In genomic region chr17:75555679-75556153, GRCh38 we compare ENCODE assay signal across 17 cellular contexts. TPM values are rescaled to one million over a fixed set of nuclear protein-coding genes. Genes with fewer than 3 reads are reported as not detected.
DNase-seq lines count a peak whose midpoint lies in the region; ATAC-seq and TF ChIP-seq lines count a peak whose summit lies in the region.
"Had no signal": no experiment of that assay in that cellular context is flagged by ENCODE, and none has a peak within 500 bp of the region (broad histone marks: within the 10 kb centered on the region; RNA-seq: fewer than 3 reads in every experiment).

No MANE protein-coding gene starts in this region.

- no peak overlapping the region for H2BK120ac ChIP-seq in mesendoderm (ENCODE audit: low read depth, low read length)

- H2BK15ac ChIP-seq in mesendoderm (replicated peaks; ENCODE audit: low read depth) = no peak overlapping the region

- no peaks in the 10 kb centered on the region for H3F3A ChIP-seq in PC-3 (ENCODE audit: low read length, unreplicated experiment)

- H3K79me2 ChIP-seq in mesendoderm (ENCODE audit: control insufficient read depth, insufficient read depth, low read length) (no peaks in the 10 kb centered on the region), PC-3 (ENCODE audit: low read length) (peaks cover 4% of the 10 kb centered on the region)

- H3K4ac ChIP-seq in mesendoderm (ENCODE audit: low read depth, low read length) = no peak overlapping the region

- peaks cover 0 to 7% (median 0%) of the 10 kb centered on the region in 11 experiments; a peak in 4 of 22 replicates for H3K36me3 ChIP-seq in BLaER1 treated with 17β-estradiol and CSF1 and Interleukin-3, amounts not matched to agents 10 nM and 100 nM
- no peaks in the 10 kb centered on the region for H3K36me3 ChIP-seq in mesendoderm (ENCODE audit: control insufficient read depth, insufficient read depth, low read length)
- no peaks in the 10 kb centered on the region; the same call in 1 of the 2 replicates for H3K36me3 ChIP-seq in PC-3 (ENCODE audit: low read depth, low read length)
- no peaks in the 10 kb centered on the region for H3K36me3 ChIP-seq in ovary

- H4K20me1 ChIP-seq in BLaER1 treated with 17β-estradiol and CSF1 and Interleukin-3, amounts not matched to agents 10 nM and 100 nM = peaks cover 0 to 6% (median 0%) of the 10 kb centered on the region in 11 experiments; a peak in 3 of 22 replicates
- H4K20me1 ChIP-seq in PC-3 (ENCODE audit: low read length) = no peaks in the 10 kb centered on the region

- intact Hi-C loops in dorsolateral prefrontal cortex (cut with DNase I) = no loop called here
- intact Hi-C loops in PC-3 (cut with micrococcal nuclease) = no loop called here
- intact Hi-C loops in ovary (cut with DNase I) = no loop called here

- H2AFZ ChIP-seq in PC-3 (ENCODE audit: low read length) = no peak overlapping the region

- BruUV-seq in PC-3 (replicated peaks; lab: Mats Ljungman, UMichigan) = no TSS peak

- H3K79me1 ChIP-seq in mesendoderm (ENCODE audit: low read length) = no peaks in the 10 kb centered on the region

- TF ChIP-seq EP300 in ovary (IDR thresholded peaks at IDR 0.05) = no peak

- H4K5ac ChIP-seq in mesendoderm (ENCODE audit: low read length) = no peak overlapping the region

- CTCF ChIA-PET in PC-3 (lab: Charles Lee) = no interaction called here

- H3K23ac ChIP-seq in mesendoderm (ENCODE audit: low read length) = no peak overlapping the region

- POLR2A ChIA-PET in PC-3 (lab: Charles Lee; ENCODE audit: unreplicated experiment) = no interaction called here

- peak overlapping the region; percentile 34 for H3K56ac ChIP-seq in mesendoderm (ENCODE audit: low read length)

- H2AK5ac ChIP-seq in mesendoderm (ENCODE audit: low read length) = no peak overlapping the region

- peak overlapping the region in 6 of 11 experiments; percentile 17 to 41 (median 24); a peak in 7 of 22 replicates for H3K4me2 ChIP-seq in BLaER1 treated with 17β-estradiol and CSF1 and Interleukin-3, amounts not matched to agents 10 nM and 100 nM
- H3K4me2 ChIP-seq in mesendoderm (ENCODE audit: low read length) = no peak overlapping the region
- no peak overlapping the region for H3K4me2 ChIP-seq in PC-3 (ENCODE audit: low read length)

- peaks cover 12 to 42% (median 30%) of the 10 kb centered on the region in 10 experiments; a peak in 19 of 20 replicates for H3K4me1 ChIP-seq in BLaER1 treated with 17β-estradiol and CSF1 and Interleukin-3, amounts not matched to agents 10 nM and 100 nM
- H3K4me1 ChIP-seq in mesendoderm (ENCODE audit: control insufficient read depth, low read depth, low read length) = peaks cover 1% of the 10 kb centered on the region
- peaks cover 28% of the 10 kb centered on the region for H3K4me1 ChIP-seq in PC-3 (ENCODE audit: insufficient read depth, low read length)
- peaks cover 10% of the 10 kb centered on the region for H3K4me1 ChIP-seq in ovary (ENCODE audit: insufficient read depth)

- H3K18ac ChIP-seq in mesendoderm (ENCODE audit: low read length) = no peak overlapping the region

- H3K9ac ChIP-seq in BLaER1 treated with 17β-estradiol and CSF1 and Interleukin-3, amounts not matched to agents 10 nM and 100 nM = peak overlapping the region in 1 of 11 experiments; percentile 20; a peak in 1 of 22 replicates
- H3K9ac ChIP-seq in mesendoderm (ENCODE audit: low read length) (no peak overlapping the region), PC-3 (ENCODE audit: low read length) (no peak overlapping the region)

- no peak overlapping the region for H3K27ac ChIP-seq in BLaER1 treated with 17β-estradiol and CSF1 and Interleukin-3, amounts not matched to agents 10 nM and 100 nM
- H3K27ac ChIP-seq in dorsolateral prefrontal cortex (peak overlapping the region in 33 of 59 donors; percentile 7 to 94 (median 90)), mesendoderm (ENCODE audit: low read depth, low read length) (no peak overlapping the region), substantia nigra (ENCODE audit: low read depth, low read length, poor library complexity, severe bottlenecking) (peak overlapping the region; percentile 97), PC-3 (ENCODE audit: low read length) (no peak overlapping the region), ovary (no peak overlapping the region)

- TF ChIP-seq CTCF in dorsolateral prefrontal cortex (IDR thresholded peaks at IDR 0.05 in 54 of 56, conservative IDR thresholded peaks at IDR 0.05 in 2 of 56; ENCODE audit: low read depth in 1 of 56, partially characterized antibody in 56 of 56) (no peak), PC-3 (conservative IDR thresholded peaks at IDR 0.05; ENCODE audit: low read depth, low read length) (no peak), ovary (IDR thresholded peaks at IDR 0.05) (no peak)

- no peaks in the 10 kb centered on the region for H3K9me2 ChIP-seq in PC-3 (replicated peaks; ENCODE audit: low read length)

- H3K9me3 ChIP-seq in BLaER1 treated with 17β-estradiol and CSF1 and Interleukin-3, amounts not matched to agents 10 nM and 100 nM (replicated peaks in 1 of 11) = no peaks in the 10 kb centered on the region
- H3K9me3 ChIP-seq in PC-3 (ENCODE audit: low read length) (no peaks in the 10 kb centered on the region), ovary (no peaks in the 10 kb centered on the region)

- DNase-seq in dorsolateral prefrontal cortex (no peak), mesendoderm (no peak), substantia nigra (lab: John Stamatoyannopoulos, UW) (no peak), PC-3 (no peak), ovary (no peak)
- no peak for DNase-seq in activated naive CD4-positive, alpha-beta T cell (lab: John Stamatoyannopoulos, UW)
- DNase-seq: CD4-positive, alpha-beta T cell; DMS79 treated with DMSO at 0.1 percent for 48 hours; Karpas-422; MM.1S; NCI-H1105 treated with DMSO at 0.1 percent for 48 hours; NCI-H187 treated with DMSO at 0.1 percent for 48 hours; NCI-H2171 treated with DMSO at 0.1 percent for 48 hours; NCI-H82; SHP77 had no signal

- no peak for TF ChIP-seq POLR2A in ovary (IDR thresholded peaks at IDR 0.05)

- H4K8ac ChIP-seq in mesendoderm (ENCODE audit: low read depth, low read length) = no peak overlapping the region

- no peak overlapping the region for H3K4me3 ChIP-seq in BLaER1 treated with 17β-estradiol and CSF1 and Interleukin-3, amounts not matched to agents 10 nM and 100 nM
- H3K4me3 ChIP-seq in dorsolateral prefrontal cortex (no peak overlapping the region), mesendoderm (ENCODE audit: low read length) (no peak overlapping the region), PC-3 (ENCODE audit: low read length) (no peak overlapping the region), ovary (no peak overlapping the region)

- ATAC-seq in PC-3 (no peak), GM21526 (IDR thresholded peaks at IDR 0.05; ENCODE audit: low FRiP score, unreplicated experiment) (no peak)

- no CpG with 5 or more reads among the region's 21 CpGs for WGBS in mesendoderm (ENCODE audit: extremely low coverage, insufficient coverage, low lambda C conversion rate)
- 91 to 93% (median 92%) methylated on average over 18 to 21 of the region's 21 CpGs for WGBS in ovary, 3 donors

- no peaks in the 10 kb centered on the region for H3K27me3 ChIP-seq in BLaER1 treated with 17β-estradiol and CSF1 and Interleukin-3, amounts not matched to agents 10 nM and 100 nM
- H3K27me3 ChIP-seq in dorsolateral prefrontal cortex (no peaks in the 10 kb centered on the region), mesendoderm (ENCODE audit: insufficient read depth, low read length, poor library complexity) (no peaks in the 10 kb centered on the region), PC-3 (ENCODE audit: low read length) (no peaks in the 10 kb centered on the region), ovary (no peaks in the 10 kb centered on the region)

- H2BK5ac ChIP-seq in mesendoderm (ENCODE audit: low read length) = no peak overlapping the region

RNA-seq across cellular contexts. Expression of gene LLGL2, which starts 30.2 kb away (rescaled TPM):
- total RNA-seq in dorsolateral prefrontal cortex (10 to 100 TPM in 65 of 120 experiments, 1 to 10 TPM in 55; 3.2 to 31.5 (median 10.6) TPM), PC-3 (2014; rRNA removed) (92.9 and 122 TPM in 2 replicates), ovary (10 to 100 TPM in 6 of 7 donors, 1 to 10 TPM in 1; 9.9 to 45.4 (median 17.2) TPM)
- polyA plus RNA-seq in mesendoderm (2013, experiment 1 of 2) = 29.1 TPM
- polyA plus RNA-seq in mesendoderm (2013, experiment 2 of 2) = 29.4 TPM
- polyA plus RNA-seq in ovary = 1 to 10 TPM in 1 of 2 donors, under 1 TPM in 1; 0.20 to 9.2 TPM

RNA-seq across cellular contexts. Expression of gene MYO15B, which starts 31.9 kb away (rescaled TPM):
- total RNA-seq in dorsolateral prefrontal cortex = 100 to 1,000 TPM in 71 of 120 experiments, 10 to 100 TPM in 49; 51.8 to 266 (median 108) TPM
- 1.8 TPM for polyA plus RNA-seq in mesendoderm (2013, experiment 1 of 2)
- 1.1 TPM for polyA plus RNA-seq in mesendoderm (2013, experiment 2 of 2)
- total RNA-seq in PC-3 (2014; rRNA removed) = 3.2 and 7.1 TPM in 2 replicates
- 100 to 1,000 TPM; 152 to 383 (median 239) TPM for total RNA-seq in ovary
- polyA plus RNA-seq in ovary = 100 to 1,000 TPM in 1 of 2 donors, 10 to 100 TPM in 1; 31.0 to 161 TPM

RNA-seq across cellular contexts. Expression of gene TSEN54, which starts 39.4 kb away (rescaled TPM):
- 10 to 100 TPM; 14.4 to 45.4 (median 27.2) TPM for total RNA-seq in dorsolateral prefrontal cortex
- polyA plus RNA-seq in mesendoderm (2013, experiment 1 of 2) = 24.5 TPM
- 22.1 TPM for polyA plus RNA-seq in mesendoderm (2013, experiment 2 of 2)
- 61.6 and 70.4 TPM in 2 replicates for total RNA-seq in PC-3 (2014; rRNA removed)
- 10 to 100 TPM; 16.0 to 35.0 (median 21.3) TPM for total RNA-seq in ovary
- 10 to 100 TPM; 11.3 to 12.8 TPM for polyA plus RNA-seq in ovary

RNA-seq across cellular contexts. Expression of gene CASKIN2, which starts 40.4 kb away (rescaled TPM):
- total RNA-seq in dorsolateral prefrontal cortex (10 to 100 TPM; 23.3 to 80.3 (median 41.6) TPM), PC-3 (2014; rRNA removed) (22.0 and 28.3 TPM in 2 replicates), ovary (10 to 100 TPM in 6 of 7 donors, 1 to 10 TPM in 1; 9.1 to 58.7 (median 41.3) TPM)
- 11.7 TPM for polyA plus RNA-seq in mesendoderm (2013, experiment 1 of 2)
- polyA plus RNA-seq in mesendoderm (2013, experiment 2 of 2) = 12.0 TPM
- polyA plus RNA-seq in ovary = 10 to 100 TPM; 11.0 to 13.9 TPM

Comparison
In these comparisons a context has a peak if more than half of its experiments do, and no peak if none do; other contexts are left out.
1. H3K27ac ChIP-seq: peak in dorsolateral prefrontal cortex (33 of 59) and substantia nigra (single experiment); none in BLaER1 treated with 17β-estradiol and CSF1 and Interleukin-3, amounts not matched to agents 10 nM and 100 nM (0 of 11), mesendoderm (single experiment), PC-3 (single experiment) and ovary (0 of 2).
2. H3K4me2 ChIP-seq: peak in BLaER1 treated with 17β-estradiol and CSF1 and Interleukin-3, amounts not matched to agents 10 nM and 100 nM (6 of 11); none in mesendoderm (single experiment) and PC-3 (single experiment).